ENCODE assay signal across 25 cellular contexts in genomic region chr11:57771365-57771764, GRCh38. TPM values are rescaled to one million over a fixed set of nuclear protein-coding genes. Genes with fewer than 3 reads are reported as not detected.
DNase-seq lines count a peak whose midpoint lies in the region; ATAC-seq, FAIRE-seq and TF ChIP-seq lines count a peak whose summit lies in the region.
"Had no signal": no experiment of that assay in that cellular context is flagged by ENCODE, and none has a peak within 500 bp of the region (broad histone marks: within the 10 kb centered on the region; RNA-seq: fewer than 3 reads in every experiment).

No MANE protein-coding gene starts in this region.

- POLR2A ChIA-PET in HCT116 (lab: Charles Lee): interaction anchor here (0.8 to 1.3 kb wide), 2 partner anchors 9 to 10 kb away, joined by 3 to 9 read pairs; partner anchors contain the start of gene CTNND1

- TF ChIP-seq CTCF in HCT116 (IDR thresholded peaks at IDR 0.05 in 2 of 3, conservative IDR thresholded peaks at IDR 0.05 in 1 of 3; ENCODE audit: borderline replicate concordance in 1 of 3, insufficient read depth in 1 of 3, low read depth in 2 of 3, low read length in 2 of 3) (no peak), astrocyte (IDR thresholded peaks at IDR 0.05; ENCODE audit: insufficient read depth, low read depth, low read length) (no peak), mesothelial cell of epicardium (IDR thresholded peaks at IDR 0.05; ENCODE audit: unreplicated experiment) (no peak), upper lobe of right lung (IDR thresholded peaks at IDR 0.05) (no peak)

- no peaks in the 10 kb centered on the region for H3K9me3 Mint-ChIP-seq in astrocyte (ENCODE audit: unreplicated experiment)
- peaks cover 8% of the 10 kb centered on the region for H3K9me3 Mint-ChIP-seq in mesothelial cell of epicardium
- H3K9me3 Mint-ChIP-seq: HFFc6 had no signal

- no peak for TF ChIP-seq POLR2A in HCT116 (IDR thresholded peaks at IDR 0.05; ENCODE audit: borderline replicate concordance, extremely low read depth, insufficient read depth, insufficient read length)

- CTCF ChIA-PET in HCT116 (lab: Charles Lee): interaction anchor here (1.3 to 1.7 kb wide), 2 partner anchors 8 to 29 kb away, joined by 3 read pairs; no protein-coding TSS in a partner anchor

- no peak for DNase-seq in HCT116 (ENCODE audit: low read depth, low spot score)
- DNase-seq in astrocyte (ENCODE audit: low read depth): no peak
- no peak for DNase-seq in mesothelial cell of epicardium (ENCODE audit: low spot score in 2 of 2, unreplicated experiment in 2 of 2)
- no peak for DNase-seq in upper lobe of right lung
- no peak for DNase-seq in GM03348 (ENCODE audit: low spot score)
- no peak for DNase-seq in AG20443 (ENCODE audit: low spot score)
- DNase-seq: ACHN, AML-193, GF-D8, HFFc6, IMR-90, Karpas-422, NCI-H1436, NCI-H1930, NCI-H226, NCI-H524, NCI-H82, OCI-M1, RPMI8226, SJCRH30 had no signal

- H3K36me3 Mint-ChIP-seq in astrocyte (ENCODE audit: low read depth, unreplicated experiment) (peaks cover 25% of the 10 kb centered on the region), mesothelial cell of epicardium (peaks cover 22% of the 10 kb centered on the region)

- no peak for FAIRE-seq in astrocyte (lab: Jason Lieb, UNC)
- FAIRE-seq: H1 had no signal

- H3K27me3 Mint-ChIP-seq in astrocyte (ENCODE audit: low read depth, unreplicated experiment) (no peaks in the 10 kb centered on the region), mesothelial cell of epicardium (ENCODE audit: low read depth) (no peaks in the 10 kb centered on the region)

- intact Hi-C loops in HCT116 (cut with micrococcal nuclease): no loop called here
- intact Hi-C loops in upper lobe of right lung (cut with DNase I): no loop called here

- H3K79me2 ChIP-seq in HCT116 (ENCODE audit: insufficient read depth, low read length) (peaks cover 98% of the 10 kb centered on the region), astrocyte (ENCODE audit: insufficient read depth, low read length) (peaks cover 98% of the 10 kb centered on the region)

- H3K9ac ChIP-seq in HCT116 (ENCODE audit: low read length) (no peak overlapping the region), astrocyte (ENCODE audit: low read length) (no peak overlapping the region)

- H3K27ac ChIP-seq in HCT116 (ENCODE audit: low read depth, low read length): peak overlapping the region; percentile 54; the same call in 1 of the 2 replicates
- no peak overlapping the region for H3K27ac ChIP-seq in astrocyte (ENCODE audit: low read depth, low read length)
- H3K27ac ChIP-seq in upper lobe of right lung: peak overlapping the region; percentile 18
- H3K27ac ChIP-seq: HL-60, SJCRH30 had no signal

- ATAC-seq in HCT116: no peak
- no peak for ATAC-seq in upper lobe of right lung
- ATAC-seq in esophagus mucosa: no peak

- H2AFZ ChIP-seq in HCT116 (ENCODE audit: low read depth, low read length, poor library complexity, severe bottlenecking) (no peak overlapping the region), astrocyte (ENCODE audit: low read depth, low read length) (no peak overlapping the region)

- RAD21 ChIA-PET in HCT116 (lab: Charles Lee; ENCODE audit: low non-redundant PET in 1 of 2, low total read pairs in 2 of 2, uncharacterized antibody in 2 of 2, unreplicated experiment in 2 of 2): no interaction called here

- H4K20me1 ChIP-seq in HCT116 (ENCODE audit: insufficient read depth) (0 out of 2 replicates have a peak, but pooled peaks cover 4% of the 10 kb centered on the region), astrocyte (ENCODE audit: insufficient read depth, low read length) (peaks cover 91% of the 10 kb centered on the region)

- peaks cover 69 to 74% of the 10 kb centered on the region in 2 experiments for H3K4me1 ChIP-seq in HCT116 (ENCODE audit: control insufficient read depth in 1 of 2, insufficient read depth in 2 of 2, low read length in 2 of 2)
- peaks cover 18% of the 10 kb centered on the region for H3K4me1 ChIP-seq in astrocyte (ENCODE audit: insufficient read depth, low read length)
- H3K4me1 ChIP-seq in upper lobe of right lung: peaks cover 74% of the 10 kb centered on the region

- H3K4me1 Mint-ChIP-seq in astrocyte (ENCODE audit: low read depth, unreplicated experiment) (peaks cover 51% of the 10 kb centered on the region), mesothelial cell of epicardium (peaks cover 48% of the 10 kb centered on the region)

- H3K27me3 ChIP-seq in HCT116 (ENCODE audit: insufficient read depth, low read length) (no peaks in the 10 kb centered on the region), astrocyte (ENCODE audit: insufficient read depth, low read length) (no peaks in the 10 kb centered on the region), upper lobe of right lung (no peaks in the 10 kb centered on the region)
- H3K27me3 ChIP-seq: SJCRH30 had no signal

- no peak overlapping the region for H3K27ac Mint-ChIP-seq in astrocyte (ENCODE audit: unreplicated experiment)
- peak overlapping the region; percentile 63 for H3K27ac Mint-ChIP-seq in mesothelial cell of epicardium
- H3K27ac Mint-ChIP-seq: HFFc6 had no signal

- H3K4me3 ChIP-seq in HCT116 (replicated peaks in 1 of 2; ENCODE audit: low read depth in 1 of 2, low read length in 2 of 2): no peak overlapping the region
- no peak overlapping the region for H3K4me3 ChIP-seq in astrocyte (ENCODE audit: insufficient read depth, low read depth, low read length)
- H3K4me3 ChIP-seq in upper lobe of right lung: no peak overlapping the region
- H3K4me3 ChIP-seq: SJCRH30 had no signal

- H3K36me3 ChIP-seq in HCT116 (ENCODE audit: control insufficient read depth in 1 of 2, insufficient read depth in 2 of 2, low read length in 2 of 2) (no peaks in the 10 kb centered on the region), astrocyte (ENCODE audit: insufficient read depth, low read length) (no peaks in the 10 kb centered on the region), upper lobe of right lung (no peaks in the 10 kb centered on the region)
- H3K36me3 ChIP-seq: SJCRH30 had no signal

- H3K4me2 ChIP-seq in HCT116 (ENCODE audit: low read length) (peak overlapping the region; percentile 57), astrocyte (ENCODE audit: low read length) (no peak overlapping the region)

- TF ChIP-seq RAD21 in HCT116 (IDR thresholded peaks at IDR 0.05; ENCODE audit: low read depth): no peak

- H3K9me3 ChIP-seq in HCT116 (ENCODE audit: control insufficient read depth in 1 of 2, insufficient read depth in 1 of 2, low read depth in 1 of 2, low read length in 2 of 2) (no peaks in the 10 kb centered on the region), astrocyte (ENCODE audit: insufficient read depth, low read depth, low read length) (no peaks in the 10 kb centered on the region), upper lobe of right lung (no peaks in the 10 kb centered on the region)
- H3K9me3 ChIP-seq: SJCRH30 had no signal

- no peaks in the 10 kb centered on the region for H3K9me2 ChIP-seq in HCT116 (ENCODE audit: insufficient read depth)

- BruUV-seq in HCT116 (replicated peaks; lab: Mats Ljungman, UMichigan): no TSS peak

- H3K4me3 Mint-ChIP-seq in astrocyte (ENCODE audit: unreplicated experiment) (peak overlapping the region; percentile 15), mesothelial cell of epicardium (no peak overlapping the region)
- H3K4me3 Mint-ChIP-seq: HFFc6 had no signal

TF ChIP-seq in HCT116, 20 proteins besides CTCF, POLR2A, EP300 and RAD21 (continues in another document):
- TF ChIP-seq CEBPB (IDR thresholded peaks at IDR 0.05; ENCODE audit: low read depth) (no peak), CBX3 (IDR thresholded peaks at IDR 0.05; ENCODE audit: low read depth) (no peak), SRF (IDR thresholded peaks at IDR 0.05; ENCODE audit: low read depth) (no peak), POLR2AphosphoS5 (IDR thresholded peaks at IDR 0.05; ENCODE audit: low read depth, low read length) (no peak), EGR1 (IDR thresholded peaks at IDR 0.05; ENCODE audit: low read depth) (no peak)

RNA-seq across cellular contexts. Expression of gene CTNND1, which starts 9.8 kb away (rescaled TPM):
- total RNA-seq in HCT116 (2021; ENCODE audit: unreplicated experiment) (157 TPM), astrocyte (235 and 243 TPM in 2 replicates), mesothelial cell of epicardium (234 to 250 TPM (median 238 TPM) in 3 replicates), upper lobe of right lung (245 TPM), esophagus mucosa (323 TPM)
- 94.8 and 163 TPM in 2 replicates for polyA plus RNA-seq in HCT116 (2012)

RNA-seq across cellular contexts. Expression of gene BTBD18, which starts 19.7 kb away (rescaled TPM):
- not detected for total RNA-seq in HCT116 (2021; ENCODE audit: unreplicated experiment)
- polyA plus RNA-seq in HCT116 (2012): 0.09 and 0.11 TPM in 2 replicates
- not detected in 2 replicates for total RNA-seq in astrocyte
- total RNA-seq in mesothelial cell of epicardium: not detected in 3 replicates
- total RNA-seq in upper lobe of right lung: not detected
- total RNA-seq in esophagus mucosa: not detected
- total RNA-seq: H1, HFFc6, HT1080, IMR-90, MCF 10A had no signal
- polyA plus RNA-seq: IMR-90 had no signal

RNA-seq across cellular contexts. Expression of gene SELENOH, which starts 30.1 kb away (rescaled TPM):
- 194 TPM for total RNA-seq in HCT116 (2021; ENCODE audit: unreplicated experiment)
- 149 and 178 TPM in 2 replicates for polyA plus RNA-seq in HCT116 (2012)
- total RNA-seq in astrocyte: 94.3 and 123 TPM in 2 replicates
- total RNA-seq in mesothelial cell of epicardium: 152 to 158 TPM (median 156 TPM) in 3 replicates
- total RNA-seq in upper lobe of right lung: 103 TPM
- 120 TPM for total RNA-seq in esophagus mucosa

RNA-seq across cellular contexts. Expression of gene TMX2, which starts 59.0 kb away (rescaled TPM):
- 93.9 TPM for total RNA-seq in HCT116 (2021; ENCODE audit: unreplicated experiment)
- 88.9 and 103 TPM in 2 replicates for polyA plus RNA-seq in HCT116 (2012)
- 88.0 and 91.5 TPM in 2 replicates for total RNA-seq in astrocyte
- 62.8 to 64.9 TPM (median 63.8 TPM) in 3 replicates for total RNA-seq in mesothelial cell of epicardium
- total RNA-seq in upper lobe of right lung: 70.4 TPM
- 60.2 TPM for total RNA-seq in esophagus mucosa

RNA-seq across cellular contexts. Expression of gene MED19, which starts 59.4 kb away (rescaled TPM):
- total RNA-seq in HCT116 (2021; ENCODE audit: unreplicated experiment): 18.0 TPM
- polyA plus RNA-seq in HCT116 (2012): 14.5 and 18.0 TPM in 2 replicates
- total RNA-seq in astrocyte: 21.6 and 23.5 TPM in 2 replicates
- 19.3 to 19.7 TPM (median 19.6 TPM) in 3 replicates for total RNA-seq in mesothelial cell of epicardium
- total RNA-seq in upper lobe of right lung: 9.6 TPM
- 12.8 TPM for total RNA-seq in esophagus mucosa
